ENCODE assay signal across 33 cellular contexts in genomic region chr17:67079481-67079880, GRCh38. TPM values are rescaled to one million over a fixed set of nuclear protein-coding genes. Genes with fewer than 3 reads are reported as not detected.
"Had no signal": no experiment of that assay in that cellular context is flagged by ENCODE, and none has a peak within 500 bp of the region (broad histone marks: within the 10 kb centered on the region; RNA-seq: fewer than 3 reads in every experiment).

No MANE protein-coding gene starts in this region.

- DNase-seq: activated CD4-positive, alpha-beta memory T cell treated with anti-CD3 and anti-CD28 coated beads for 36 hours; activated CD4-positive, alpha-beta T cell treated with anti-CD3 and anti-CD28 coated beads for 36 hours; activated CD4-positive, alpha-beta T cell treated with anti-CD3 and anti-CD28 coated beads, Interleukin-2, amount 10 ng/mL, durations not matched to agents 7 days and 5 days; activated CD8-positive, alpha-beta memory T cell treated with anti-CD3 and anti-CD28 coated beads, Interleukin-2, amount 50 U/mL, for 4 hours; activated naive CD4-positive, alpha-beta T cell treated with anti-CD3 and anti-CD28 coated beads, Interleukin-2, amount 10 ng/mL, durations not matched to agents 7 days and 5 days; activated naive CD8-positive, alpha-beta T cell treated with anti-CD3 and anti-CD28 coated beads, Interleukin-2, amount 50 U/mL, for 24 hours; activated T-cell treated with anti-CD3 and anti-CD28 coated beads for 4 hours; activated T-cell treated with anti-CD3 and anti-CD28 coated beads, Interleukin-2, amount 50 U/mL, for 4 hours; amniotic stem cell; aorta; brain microvascular endothelial cell; central memory CD4-positive, alpha-beta T cell; Karpas-422; KBM-7; MM.1S; MV-4-11; NCI-H1092; NCI-H1417; NCI-H146; NCI-H187; NCI-H2029 treated with DMSO at 0.1 percent for 48 hours; NCI-H2107; NCI-H2171; NCI-H510A; SHP77; SJCRH30 had no signal

- H3K9me3 Mint-ChIP-seq: activated CD4-positive, alpha-beta memory T cell treated with anti-CD3 and anti-CD28 coated beads for 36 hours; activated CD4-positive, alpha-beta T cell treated with anti-CD3 and anti-CD28 coated beads, Interleukin-2, amount 10 ng/mL, durations not matched to agents 7 days and 5 days; activated naive CD4-positive, alpha-beta T cell treated with anti-CD3 and anti-CD28 coated beads, Interleukin-2, amount 10 ng/mL, durations not matched to agents 7 days and 5 days; activated naive CD8-positive, alpha-beta T cell treated with anti-CD3 and anti-CD28 coated beads, Interleukin-2, amount 50 U/mL, for 24 hours; activated T-cell treated with anti-CD3 and anti-CD28 coated beads, Interleukin-2, amount 50 U/mL, for 4 hours; activated T-helper 1 cell treated with anti-CD3 and anti-CD28 coated beads, Interleukin-12 subunit alpha, Interleukin-12 subunit beta, Interleukin-2, Interleukin-4 antibody, amounts not matched to agents 30 ng/mL and 10 ng/mL and 1 ng/mL, durations not matched to agents 14 hours and 24 hours and 36 hours; T-helper 2 cell treated with Interferon-gamma antibody and Interleukin-4, amounts not matched to agents 5 μg/mL and 100 μg/mL, for 36 hours had no signal

- H3K27ac ChIP-seq: brain microvascular endothelial cell, SJCRH30, SK-N-MC had no signal

- H3K27me3 ChIP-seq: brain microvascular endothelial cell, SJCRH30 had no signal

- H3K4me3 Mint-ChIP-seq: activated CD4-positive, alpha-beta memory T cell treated with anti-CD3 and anti-CD28 coated beads for 36 hours; activated CD4-positive, alpha-beta T cell treated with anti-CD3 and anti-CD28 coated beads for 36 hours; activated CD4-positive, alpha-beta T cell treated with anti-CD3 and anti-CD28 coated beads, Interleukin-2, amount 10 ng/mL, durations not matched to agents 7 days and 5 days; activated naive CD4-positive, alpha-beta T cell treated with anti-CD3 and anti-CD28 coated beads, Interleukin-2, amount 10 ng/mL, durations not matched to agents 7 days and 5 days; activated naive CD8-positive, alpha-beta T cell; activated naive CD8-positive, alpha-beta T cell treated with anti-CD3 and anti-CD28 coated beads, Interleukin-2, amount 50 U/mL, for 24 hours; activated T-cell treated with anti-CD3 and anti-CD28 coated beads, Interleukin-2, amount 50 U/mL, for 4 hours; activated T-helper 1 cell treated with anti-CD3 and anti-CD28 coated beads, Interleukin-12 subunit alpha, Interleukin-12 subunit beta, Interleukin-2, Interleukin-4 antibody, amounts not matched to agents 30 ng/mL and 10 ng/mL and 1 ng/mL, durations not matched to agents 14 hours and 24 hours and 36 hours; T-helper 2 cell treated with Interferon-gamma antibody and Interleukin-4, amounts not matched to agents 5 μg/mL and 100 μg/mL, for 36 hours had no signal

- H3K27ac Mint-ChIP-seq: activated CD4-positive, alpha-beta memory T cell treated with anti-CD3 and anti-CD28 coated beads for 36 hours; activated CD4-positive, alpha-beta T cell treated with anti-CD3 and anti-CD28 coated beads for 36 hours; activated naive CD4-positive, alpha-beta T cell treated with anti-CD3 and anti-CD28 coated beads, Interleukin-2, amount 10 ng/mL, durations not matched to agents 7 days and 5 days; activated naive CD8-positive, alpha-beta T cell treated with anti-CD3 and anti-CD28 coated beads, Interleukin-2, amount 50 U/mL, for 24 hours; activated T-helper 1 cell treated with anti-CD3 and anti-CD28 coated beads, Interleukin-12 subunit alpha, Interleukin-12 subunit beta, Interleukin-2, Interleukin-4 antibody, amounts not matched to agents 30 ng/mL and 10 ng/mL and 1 ng/mL, durations not matched to agents 14 hours and 24 hours and 36 hours; T-helper 2 cell treated with Interferon-gamma antibody and Interleukin-4, amounts not matched to agents 5 μg/mL and 100 μg/mL, for 36 hours had no signal

- H3K4me3 ChIP-seq: SJCRH30, SK-N-MC had no signal

- H3K4me1 ChIP-seq: SJCRH30 had no signal

- H3K27me3 Mint-ChIP-seq: activated CD4-positive, alpha-beta memory T cell treated with anti-CD3 and anti-CD28 coated beads for 36 hours; activated CD4-positive, alpha-beta T cell treated with anti-CD3 and anti-CD28 coated beads for 36 hours; activated CD4-positive, alpha-beta T cell treated with anti-CD3 and anti-CD28 coated beads, Interleukin-2, amount 10 ng/mL, durations not matched to agents 7 days and 5 days; activated naive CD4-positive, alpha-beta T cell treated with anti-CD3 and anti-CD28 coated beads, Interleukin-2, amount 10 ng/mL, durations not matched to agents 7 days and 5 days; activated naive CD8-positive, alpha-beta T cell; activated naive CD8-positive, alpha-beta T cell treated with anti-CD3 and anti-CD28 coated beads, Interleukin-2, amount 50 U/mL, for 24 hours had no signal

- H3K9me3 ChIP-seq: SJCRH30 had no signal

RNA-seq across cellular contexts. Expression of gene CACNG1, which starts 35.1 kb away (rescaled TPM):
- total RNA-seq: activated CD4-positive, alpha-beta memory T cell treated with anti-CD3 and anti-CD28 coated beads for 36 hours; activated CD4-positive, alpha-beta T cell treated with anti-CD3 and anti-CD28 coated beads for 36 hours; activated CD4-positive, alpha-beta T cell treated with anti-CD3 and anti-CD28 coated beads, Interleukin-2, amount 10 ng/mL, durations not matched to agents 7 days and 5 days; activated T-cell treated with anti-CD3 and anti-CD28 coated beads, Interleukin-2, amount 50 U/mL, for 4 hours; activated T-helper 1 cell treated with anti-CD3 and anti-CD28 coated beads, Interleukin-12 subunit alpha, Interleukin-12 subunit beta, Interleukin-2, Interleukin-4 antibody, amounts not matched to agents 30 ng/mL and 10 ng/mL and 1 ng/mL, durations not matched to agents 14 hours and 24 hours and 36 hours; aorta; chondrocyte; RPMI7951; T-helper 1 cell treated with Interleukin-12 subunit alpha and Interleukin-12 subunit beta and Interleukin-4 antibody, amounts not matched to agents 30 ng/mL and 1 ng/mL, for 36 hours had no signal
